Comparison of ENCODE assay signal across 9 cellular contexts in genomic region chr15:88648357-88649214, GRCh38. TPM values are rescaled to one million over a fixed set of nuclear protein-coding genes. Genes with fewer than 3 reads are reported as not detected.
A peak's percentile ranks its signal among the peaks of the same experiment; 100 is the strongest.
DNase-seq lines count a peak whose midpoint lies in the region; ATAC-seq and TF ChIP-seq lines count a peak whose summit lies in the region.
"Had no signal": no experiment of that assay in that cellular context is flagged by ENCODE, and none has a peak within 500 bp of the region (broad histone marks: within the 10 kb centered on the region; RNA-seq: fewer than 3 reads in every experiment).

No MANE protein-coding gene starts in this region.

- H3K9me3 Mint-ChIP-seq in Calu3 (ENCODE audit: low read depth, unreplicated experiment) (no peaks in the 10 kb centered on the region), activated B cell treated with CpG ODN at 0.5 μM for 24 hours (no peaks in the 10 kb centered on the region)

- no peak overlapping the region for H3K4me3 ChIP-seq in osteoblast (ENCODE audit: insufficient read depth, low read length)
- H3K4me3 ChIP-seq: smooth muscle cell had no signal

- DNase-seq in Calu3 = peak; percentile 82
- DNase-seq in activated B cell treated with CpG ODN at 0.5 μM for 24 hours = peak; percentile 15
- DNase-seq in erythroblast (lab: John Stamatoyannopoulos, UW) = peak in 1 of 2 experiments; percentile 34
- no peak for DNase-seq in osteoblast (ENCODE audit: insufficient read length, low spot score, missing footprints)
- DNase-seq in SHP77 treated with DMSO at 0.1 percent for 48 hours (lab: John Stamatoyannopoulos, UW) = no peak

- TF ChIP-seq CTCF in Calu3 (IDR thresholded peaks at IDR 0.05; ENCODE audit: unreplicated experiment) (no peak), activated B cell treated with CpG ODN at 0.5 μM for 24 hours (IDR thresholded peaks at IDR 0.05) (no peak), osteoblast (IDR thresholded peaks at IDR 0.05; ENCODE audit: extremely low read depth, low read depth, low read length) (no peak)

- intact Hi-C loops in Calu3 (cut with micrococcal nuclease; ENCODE audit: unreplicated experiment) = no loop called here
- intact Hi-C loops in activated B cell treated with CpG ODN at 0.5 μM for 24 hours (cut with micrococcal nuclease) = no loop called here

- H3K27me3 ChIP-seq in osteoblast (ENCODE audit: insufficient read depth, low read length) = no peaks in the 10 kb centered on the region

- H3K27me3 Mint-ChIP-seq in Calu3 (ENCODE audit: unreplicated experiment) (no peaks in the 10 kb centered on the region), activated B cell treated with CpG ODN at 0.5 μM for 24 hours (no peaks in the 10 kb centered on the region)

- no peaks in the 10 kb centered on the region for H3K79me2 ChIP-seq in osteoblast (ENCODE audit: insufficient read depth, low read length)

- H4K20me1 ChIP-seq in osteoblast (ENCODE audit: insufficient read depth, low read length) = no peaks in the 10 kb centered on the region

- no peaks in the 10 kb centered on the region for H3K9me3 ChIP-seq in osteoblast (ENCODE audit: low read depth, low read length)

- peak overlapping the region; percentile 11 for H3K4me2 ChIP-seq in osteoblast (ENCODE audit: insufficient read depth, low read length)
- H3K4me2 ChIP-seq: smooth muscle cell had no signal

- POLR2A ChIA-PET in activated B cell treated with CpG ODN at 0.5 μM for 24 hours (lab: Charles Lee) = interaction anchor here (1.0 to 1.7 kb wide), 5 partner anchors 10 to 440 kb away, joined by 3 to 6 read pairs (median 4); partner anchors contain the start of genes ABHD2, AEN, MRPL46 and MRPS11

- peak; percentile 26 for TF ChIP-seq POLR2A in erythroblast (IDR thresholded peaks at IDR 0.05; ENCODE audit: low read length)

- ATAC-seq in activated B cell treated with CpG ODN at 0.5 μM for 24 hours (ENCODE audit: low read depth) (no peak), GM21367 (IDR thresholded peaks at IDR 0.05; ENCODE audit: unreplicated experiment) (no peak), HG02678 (IDR thresholded peaks at IDR 0.05; ENCODE audit: unreplicated experiment) (no peak), HG03159 (IDR thresholded peaks at IDR 0.05; ENCODE audit: unreplicated experiment) (no peak)

- H3K4me3 Mint-ChIP-seq in Calu3 (ENCODE audit: low read depth, unreplicated experiment) = peak overlapping the region; percentile 23
- H3K4me3 Mint-ChIP-seq in activated B cell treated with CpG ODN at 0.5 μM for 24 hours = peak overlapping the region; percentile 66

- H2AFZ ChIP-seq in osteoblast (ENCODE audit: low read length) = no peak overlapping the region

- peaks cover 30% of the 10 kb centered on the region for H3K4me1 Mint-ChIP-seq in Calu3 (ENCODE audit: low read depth, unreplicated experiment)
- peaks cover 92% of the 10 kb centered on the region for H3K4me1 Mint-ChIP-seq in activated B cell treated with CpG ODN at 0.5 μM for 24 hours

- H3K27ac Mint-ChIP-seq in Calu3 (ENCODE audit: unreplicated experiment) (peak overlapping the region; percentile 82), activated B cell treated with CpG ODN at 0.5 μM for 24 hours (peak overlapping the region; percentile 96)

- no TSS peak for BruUV-seq in Calu3 (replicated peaks; lab: Mats Ljungman, UMichigan)

- H3K36me3 Mint-ChIP-seq in Calu3 (ENCODE audit: insufficient read depth, unreplicated experiment) = peaks cover 35% of the 10 kb centered on the region
- H3K36me3 Mint-ChIP-seq in activated B cell treated with CpG ODN at 0.5 μM for 24 hours (ENCODE audit: low read depth) = peaks cover 69% of the 10 kb centered on the region

- CTCF ChIA-PET in Calu3 (lab: Charles Lee) = interaction anchor here (0.5 to 1.4 kb wide), 6 partner anchors 9 to 1901 kb away, joined by 3 to 4 read pairs (median 3); no protein-coding TSS in a partner anchor
- CTCF ChIA-PET in activated B cell treated with CpG ODN at 0.5 μM for 24 hours (lab: Charles Lee) = interaction anchor here (1.1 to 1.5 kb wide), 3 partner anchors 9 to 24 kb away, joined by 3 read pairs; no protein-coding TSS in a partner anchor

- no peaks in the 10 kb centered on the region for H3K36me3 ChIP-seq in osteoblast (ENCODE audit: insufficient read depth, low read length)

- peak overlapping the region; percentile 55 for H3K27ac ChIP-seq in osteoblast (ENCODE audit: low read depth, low read length)

- H3K4me1 ChIP-seq in osteoblast (ENCODE audit: insufficient read depth, low read length) = peaks cover 16% of the 10 kb centered on the region

RNA-seq across cellular contexts. Expression of gene ISG20, which starts 9.8 kb away (rescaled TPM):
- total RNA-seq in Calu3 (2022) = 75.6 and 155 TPM in 2 replicates
- 84.6 and 87.1 TPM in 2 replicates for total RNA-seq in activated B cell treated with CpG ODN at 0.5 μM for 24 hours
- total RNA-seq in osteoblast = 2.1 and 3.3 TPM in 2 replicates

RNA-seq across cellular contexts. Expression of gene AEN, which starts 27.4 kb away (rescaled TPM):
- total RNA-seq in Calu3 (2022) = 34.9 and 43.4 TPM in 2 replicates
- 40.1 and 41.9 TPM in 2 replicates for total RNA-seq in activated B cell treated with CpG ODN at 0.5 μM for 24 hours
- 43.9 and 46.3 TPM in 2 replicates for total RNA-seq in osteoblast

Comparison
In these comparisons a context has a peak if more than half of its experiments do, and no peak if none do; other contexts are left out.
1. DNase-seq: peak in Calu3 (single experiment) and activated B cell treated with CpG ODN at 0.5 μM for 24 hours (single experiment); none in osteoblast (single experiment) and SHP77 treated with DMSO at 0.1 percent for 48 hours (single experiment).
2. RNA of gene ISG20, which starts 9.8 kb away (total RNA-seq): 84.6 to 87.1 TPM in activated B cell treated with CpG ODN at 0.5 μM for 24 hours and 75.6 to 155 TPM in Calu3; 2.1 to 3.3 TPM in osteoblast; every median in the first group is over 10 times any median in the second.